15 cellular contexts compared by ENCODE assay signal in the genomic region with DNA sequence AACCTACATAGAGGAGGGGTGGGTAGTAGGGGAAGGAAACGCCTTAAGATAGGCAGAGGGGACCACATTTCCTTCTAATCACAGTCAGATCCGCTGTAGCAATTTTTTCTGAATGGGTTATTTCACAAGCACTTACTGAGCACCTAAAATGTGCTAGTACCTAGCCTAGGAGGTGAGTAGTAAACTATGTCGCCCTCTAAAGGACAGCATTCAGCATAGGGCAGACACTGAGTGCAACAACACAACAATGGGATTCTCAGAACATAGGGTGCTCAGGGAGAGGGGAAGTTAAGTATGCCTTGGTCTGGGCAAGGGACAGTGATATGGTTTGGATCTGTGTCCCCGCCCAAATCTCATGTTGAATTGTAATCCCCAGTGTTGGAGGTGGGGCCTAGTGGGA.
DNase-seq lines count a peak whose midpoint lies in the region; ATAC-seq and TF ChIP-seq lines count a peak whose summit lies in the region.
"Had no signal": no experiment of that assay in that cellular context is flagged by ENCODE, and none has a peak within 500 bp of the region (broad histone marks: within the 10 kb centered on the region; RNA-seq: fewer than 3 reads in every experiment).

No MANE protein-coding gene starts in this region.

- no peaks in the 10 kb centered on the region for H3F3A ChIP-seq in SK-N-SH (replicated peaks; ENCODE audit: insufficient read depth)

- H3K27me3 ChIP-seq in SK-N-SH (ENCODE audit: insufficient read depth), result no peaks in the 10 kb centered on the region
- H3K27me3 ChIP-seq in Karpas-422 (ENCODE audit: low read length), result no peaks in the 10 kb centered on the region
- H3K27me3 ChIP-seq in WERI-Rb-1 (ENCODE audit: insufficient read depth, low read depth, severe bottlenecking), result no peaks in the 10 kb centered on the region
- H3K27me3 ChIP-seq: uterus had no signal

- H3K27me3 Mint-ChIP-seq in activated CD8-positive, alpha-beta T cell treated with anti-CD3 and anti-CD28 coated beads, Interleukin-2, amount 10 ng/mL, durations not matched to agents 7 days and 5 days (ENCODE audit: low read depth), result peaks cover 10% of the 10 kb centered on the region

- H3K27ac ChIP-seq in SK-N-SH (ENCODE audit: low read depth in 2 of 2, low read length in 1 of 2) (no peak overlapping the region), Karpas-422 (ENCODE audit: low read length) (no peak overlapping the region), WERI-Rb-1 (no peak overlapping the region)
- H3K27ac ChIP-seq: parathyroid adenoma, uterus had no signal

- H3K4me1 Mint-ChIP-seq in activated CD8-positive, alpha-beta T cell treated with anti-CD3 and anti-CD28 coated beads, Interleukin-2, amount 10 ng/mL, durations not matched to agents 7 days and 5 days (ENCODE audit: low read depth), result peaks cover 13% of the 10 kb centered on the region
- H3K4me1 Mint-ChIP-seq: activated CD4-positive, alpha-beta memory T cell treated with anti-CD3 and anti-CD28 coated beads, Interleukin-2, amount 10 ng/mL, durations not matched to agents 7 days and 5 days had no signal

- H3K27ac Mint-ChIP-seq in activated CD8-positive, alpha-beta T cell treated with anti-CD3 and anti-CD28 coated beads, Interleukin-2, amount 10 ng/mL, durations not matched to agents 7 days and 5 days, result no peak overlapping the region
- H3K27ac Mint-ChIP-seq: activated CD4-positive, alpha-beta memory T cell treated with anti-CD3 and anti-CD28 coated beads, Interleukin-2, amount 10 ng/mL, durations not matched to agents 7 days and 5 days; T-helper 17 cell had no signal

- intact Hi-C loops in sciatic nerve (cut with DNase I), result no loop called here

- 11% methylated on average over 4 of the region's 4 CpGs for WGBS in SK-N-SH (ENCODE audit: low lambda C conversion rate)

- H3K36me3 ChIP-seq in SK-N-SH (replicated peaks in 1 of 2; ENCODE audit: control insufficient read depth in 1 of 2, insufficient read depth in 2 of 2, low read length in 1 of 2), result no peaks in the 10 kb centered on the region
- H3K36me3 ChIP-seq in Karpas-422 (ENCODE audit: insufficient read depth, low read length), result no peaks in the 10 kb centered on the region
- H3K36me3 ChIP-seq in WERI-Rb-1, result no peaks in the 10 kb centered on the region
- H3K36me3 ChIP-seq: uterus had no signal

- no peaks in the 10 kb centered on the region for H3K79me2 ChIP-seq in SK-N-SH (ENCODE audit: insufficient read depth)
- no peaks in the 10 kb centered on the region for H3K79me2 ChIP-seq in Karpas-422 (ENCODE audit: low read length)
- H3K79me2 ChIP-seq: parathyroid adenoma had no signal

- H4K20me1 ChIP-seq in SK-N-SH (ENCODE audit: insufficient read depth) (no peaks in the 10 kb centered on the region), Karpas-422 (ENCODE audit: insufficient read depth, low read depth, low read length) (no peaks in the 10 kb centered on the region)

- no peak overlapping the region for H3K4me3 Mint-ChIP-seq in activated CD8-positive, alpha-beta T cell treated with anti-CD3 and anti-CD28 coated beads, Interleukin-2, amount 10 ng/mL, durations not matched to agents 7 days and 5 days
- H3K4me3 Mint-ChIP-seq: activated CD4-positive, alpha-beta memory T cell treated with anti-CD3 and anti-CD28 coated beads, Interleukin-2, amount 10 ng/mL, durations not matched to agents 7 days and 5 days; T-helper 17 cell had no signal

- no peak overlapping the region for H3K4me2 ChIP-seq in SK-N-SH
- H3K4me2 ChIP-seq in Karpas-422 (ENCODE audit: low read depth, low read length, poor library complexity, severe bottlenecking), result no peak overlapping the region

- no peak for TF ChIP-seq CTCF in SK-N-SH (IDR thresholded peaks at IDR 0.05)
- peak; percentile 57 for TF ChIP-seq CTCF in WERI-Rb-1 (IDR thresholded peaks at IDR 0.05; ENCODE audit: low read depth, low read length)

- CTCF ChIA-PET in SK-N-SH (lab: Yijun Ruan, JAX), result interaction anchor here (1.3 kb wide), 1 partner anchor 9 kb away, joined by 4 read pairs; no protein-coding TSS in a partner anchor
- CTCF ChIA-PET in activated CD8-positive, alpha-beta T cell treated with anti-CD3 and anti-CD28 coated beads, Interleukin-2, amount 10 ng/mL, durations not matched to agents 7 days and 5 days (lab: Charles Lee), result no interaction called here

- H3K9me2 ChIP-seq in SK-N-SH (no peaks in the 10 kb centered on the region), Karpas-422 (replicated peaks; ENCODE audit: insufficient read depth, low read length) (no peaks in the 10 kb centered on the region)

- no peak for DNase-seq in SK-N-SH
- peak; percentile 71 for DNase-seq in Karpas-422
- DNase-seq in WERI-Rb-1, result no peak
- DNase-seq in sciatic nerve (ENCODE audit: low spot score), result no peak
- DNase-seq in activated CD8-positive, alpha-beta T cell treated with anti-CD3 and anti-CD28 coated beads, Interleukin-2, amount 10 ng/mL, durations not matched to agents 7 days and 5 days, result no peak
- DNase-seq: activated CD4-positive, alpha-beta memory T cell treated with anti-CD3 and anti-CD28 coated beads, Interleukin-2, amount 10 ng/mL, durations not matched to agents 7 days and 5 days; activated naive CD4-positive, alpha-beta T cell; midbrain; NCI-H187 treated with DMSO at 0.1 percent for 48 hours; T-helper 17 cell; uterus had no signal

- no peaks in the 10 kb centered on the region; a peak in 1 of 4 replicates for H3K4me1 ChIP-seq in SK-N-SH (ENCODE audit: control insufficient read depth in 1 of 2, insufficient read depth in 2 of 2, low read depth in 1 of 2, low read length in 1 of 2)
- H3K4me1 ChIP-seq in Karpas-422 (ENCODE audit: low read length), result peaks cover 12% of the 10 kb centered on the region
- H3K4me1 ChIP-seq: parathyroid adenoma, uterus had no signal

- H2AFZ ChIP-seq in SK-N-SH (ENCODE audit: low read depth) (no peak overlapping the region), Karpas-422 (ENCODE audit: low read length) (no peak overlapping the region)
- H2AFZ ChIP-seq: parathyroid adenoma had no signal

- H3K9ac ChIP-seq in SK-N-SH (no peak overlapping the region), Karpas-422 (ENCODE audit: low read length) (no peak overlapping the region)
- H3K9ac ChIP-seq: parathyroid adenoma had no signal

- ATAC-seq in SK-N-SH treated with all-trans-retinoic acid at 6 μM for 48 hours (no peak), sciatic nerve (peak; percentile 36), HG03571 (IDR thresholded peaks at IDR 0.05; ENCODE audit: unreplicated experiment) (no peak), GM21619 (IDR thresholded peaks at IDR 0.05; ENCODE audit: unreplicated experiment) (no peak)
- no peak for ATAC-seq in activated CD8-positive, alpha-beta T cell treated with anti-CD3 and anti-CD28 coated beads, Interleukin-2, amount 10 ng/mL, durations not matched to agents 7 days and 5 days
- ATAC-seq: T-helper 17 cell had no signal

- POLR2A ChIA-PET in SK-N-SH (lab: Yijun Ruan, JAX), result no interaction called here
- POLR2A ChIA-PET in activated CD8-positive, alpha-beta T cell treated with anti-CD3 and anti-CD28 coated beads, Interleukin-2, amount 10 ng/mL, durations not matched to agents 7 days and 5 days (lab: Charles Lee), result no interaction called here

- H3K9me3 Mint-ChIP-seq in activated CD8-positive, alpha-beta T cell treated with anti-CD3 and anti-CD28 coated beads, Interleukin-2, amount 10 ng/mL, durations not matched to agents 7 days and 5 days (ENCODE audit: insufficient read depth), result no peaks in the 10 kb centered on the region
- H3K9me3 Mint-ChIP-seq: activated CD4-positive, alpha-beta memory T cell treated with anti-CD3 and anti-CD28 coated beads, Interleukin-2, amount 10 ng/mL, durations not matched to agents 7 days and 5 days had no signal

- no peaks in the 10 kb centered on the region for H3K36me3 Mint-ChIP-seq in activated CD8-positive, alpha-beta T cell treated with anti-CD3 and anti-CD28 coated beads, Interleukin-2, amount 10 ng/mL, durations not matched to agents 7 days and 5 days (ENCODE audit: low read depth)

- TF ChIP-seq RAD21 in SK-N-SH (IDR thresholded peaks at IDR 0.05; ENCODE audit: low read length), result peak; percentile 33; the same call in 1 of the 2 replicates

- H3K4me3 ChIP-seq in SK-N-SH (ENCODE audit: low read depth in 2 of 2, low read length in 1 of 2) (no peak overlapping the region), Karpas-422 (ENCODE audit: low read length) (no peak overlapping the region), WERI-Rb-1 (ENCODE audit: low read depth, low read length) (no peak overlapping the region)
- H3K4me3 ChIP-seq: uterus had no signal

- no peak for TF ChIP-seq EP300 in SK-N-SH (IDR thresholded peaks at IDR 0.05; ENCODE audit: borderline replicate concordance in 1 of 2, low read depth in 1 of 2, low read length in 1 of 2)

- H3K9me3 ChIP-seq in SK-N-SH (no peaks in the 10 kb centered on the region), Karpas-422 (ENCODE audit: low read length) (no peaks in the 10 kb centered on the region), WERI-Rb-1 (ENCODE audit: severe bottlenecking) (peaks cover 13% of the 10 kb centered on the region)
- H3K9me3 ChIP-seq: uterus had no signal

TF ChIP-seq in SK-N-SH, 30 proteins besides CTCF, POLR2A, EP300 and RAD21 (continues in another document):
- no peak for TF ChIP-seq SIN3A (IDR thresholded peaks at IDR 0.05; ENCODE audit: borderline replicate concordance, low read depth, low read length)
- no peak for TF ChIP-seq RFX5 (IDR thresholded peaks at IDR 0.05; ENCODE audit: low read length)
- TF ChIP-seq, protein P1, sequence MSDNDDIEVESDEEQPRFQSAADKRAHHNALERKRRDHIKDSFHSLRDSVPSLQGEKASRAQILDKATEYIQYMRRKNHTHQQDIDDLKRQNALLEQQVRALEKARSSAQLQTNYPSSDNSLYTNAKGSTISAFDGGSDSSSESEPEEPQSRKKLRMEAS (IDR thresholded peaks at IDR 0.05; ENCODE audit: low read depth), result no peak
- no peak for TF ChIP-seq RXRA (IDR thresholded peaks at IDR 0.05; ENCODE audit: borderline replicate concordance, low read depth)

TF ChIP-seq in SK-N-SH treated with all-trans-retinoic acid at 6 μM for 48 hours, 23 proteins besides CTCF, POLR2A, EP300 and RAD21:
- TF ChIP-seq ARNTL (CRISPR knock-in tag; IDR thresholded peaks at IDR 0.05; ENCODE audit: borderline replicate concordance, low read depth) (no peak), PPARA (CRISPR knock-in tag; IDR thresholded peaks at IDR 0.05; ENCODE audit: borderline replicate concordance) (no peak), SNAI2 (CRISPR knock-in tag; IDR thresholded peaks at IDR 0.05) (no peak), CSDC2 (CRISPR knock-in tag; IDR thresholded peaks at IDR 0.05) (no peak)
